Comparison of ENCODE assay signal across 1 cellular context in genomic region chr2:169798718-169799495, GRCh38.
A peak's percentile ranks its signal among the peaks of the same experiment; 100 is the strongest.
TF ChIP-seq lines count a peak whose summit lies in the region.

Gene SSB, plus strand, starts transcription at chr2:169798871. Its CDS starts 2,090 bp downstream, at chr2:169800961.

TF ChIP-seq in HepG2, 621 proteins besides CTCF, POLR2A, EP300 and RAD21 (continued from another document and continues in another):
- TF ChIP-seq, protein P1, sequence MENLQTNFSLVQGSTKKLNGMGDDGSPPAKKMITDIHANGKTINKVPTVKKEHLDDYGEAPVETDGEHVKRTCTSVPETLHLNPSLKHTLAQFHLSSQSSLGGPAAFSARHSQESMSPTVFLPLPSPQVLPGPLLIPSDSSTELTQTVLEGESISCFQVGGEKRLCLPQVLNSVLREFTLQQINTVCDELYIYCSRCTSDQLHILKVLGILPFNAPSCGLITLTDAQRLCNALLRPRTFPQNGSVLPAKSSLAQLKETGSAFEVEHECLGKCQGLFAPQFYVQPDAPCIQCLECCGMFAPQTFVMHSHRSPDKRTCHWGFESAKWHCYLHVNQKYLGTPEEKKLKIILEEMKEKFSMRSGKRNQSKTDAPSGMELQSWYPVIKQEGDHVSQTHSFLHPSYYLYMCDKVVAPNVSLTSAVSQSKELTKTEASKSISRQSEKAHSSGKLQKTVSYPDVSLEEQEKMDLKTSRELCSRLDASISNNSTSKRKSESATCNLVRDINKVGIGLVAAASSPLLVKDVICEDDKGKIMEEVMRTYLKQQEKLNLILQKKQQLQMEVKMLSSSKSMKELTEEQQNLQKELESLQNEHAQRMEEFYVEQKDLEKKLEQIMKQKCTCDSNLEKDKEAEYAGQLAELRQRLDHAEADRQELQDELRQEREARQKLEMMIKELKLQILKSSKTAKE (CRISPR knock-in tag; IDR thresholded peaks at IDR 0.05; ENCODE audit: borderline replicate concordance): no peak
- TF ChIP-seq FOXJ3 (CRISPR knock-in tag; IDR thresholded peaks at IDR 0.05; ENCODE audit: borderline replicate concordance) (no peak; the same call in 1 of the 2 replicates), ZNF879 (CRISPR knock-in tag; IDR thresholded peaks at IDR 0.05) (0 out of 2 replicates have a peak, but pooled peaks have one; percentile 28), ZNF839 (CRISPR knock-in tag; IDR thresholded peaks at IDR 0.05; ENCODE audit: borderline replicate concordance) (no peak), HINFP (CRISPR knock-in tag; IDR thresholded peaks at IDR 0.05; ENCODE audit: low read depth) (peak; percentile 82), HDAC6 (IDR thresholded peaks at IDR 0.05; ENCODE audit: low read depth, low read length) (no peak), CC2D1A (CRISPR knock-in tag; IDR thresholded peaks at IDR 0.05) (no peak), YEATS4 (CRISPR knock-in tag; IDR thresholded peaks at IDR 0.05; ENCODE audit: borderline replicate concordance) (peak; percentile 95), GTF2F1 (IDR thresholded peaks at IDR 0.05; ENCODE audit: low read length) (no peak), NFE2 (CRISPR knock-in tag; IDR thresholded peaks at IDR 0.05) (no peak), STAG1 (CRISPR knock-in tag; IDR thresholded peaks at IDR 0.05) (no peak; the same call in 1 of the 2 replicates), ZFP36 (IDR thresholded peaks at IDR 0.05; ENCODE audit: borderline replicate concordance, low read depth, low read length, partially characterized antibody) (no peak), MLLT10 (CRISPR knock-in tag; IDR thresholded peaks at IDR 0.05) (no peak), NFAT5 (CRISPR knock-in tag; IDR thresholded peaks at IDR 0.05) (0 out of 2 replicates have a peak, but pooled peaks have one; percentile 61), SIN3B (IDR thresholded peaks at IDR 0.05; ENCODE audit: low read length) (no peak), YEATS2 (CRISPR knock-in tag; IDR thresholded peaks at IDR 0.05; ENCODE audit: borderline replicate concordance) (peak; percentile 86; the same call in 1 of the 2 replicates), WIZ (CRISPR knock-in tag; IDR thresholded peaks at IDR 0.05) (0 out of 2 replicates have a peak, but pooled peaks have one; percentile 68), ZNF224 (CRISPR knock-in tag; IDR thresholded peaks at IDR 0.05) (no peak), NR2F2 (IDR thresholded peaks at IDR 0.05; ENCODE audit: borderline replicate concordance, low read depth) (peak; percentile 23; the same call in 1 of the 2 replicates), SALL2 (CRISPR knock-in tag; IDR thresholded peaks at IDR 0.05) (no peak; the same call in 1 of the 2 replicates), ZNF558 (CRISPR knock-in tag; IDR thresholded peaks at IDR 0.05; ENCODE audit: borderline replicate concordance) (no peak), ISX (CRISPR knock-in tag; conservative IDR thresholded peaks at IDR 0.05) (no peak), ZFYVE20 (CRISPR knock-in tag; IDR thresholded peaks at IDR 0.05; ENCODE audit: borderline replicate concordance, low read depth) (no peak), EZH2 (conservative IDR thresholded peaks at IDR 0.05; ENCODE audit: low read depth, low read length) (no peak), MAZ (IDR thresholded peaks at IDR 0.05; ENCODE audit: borderline replicate concordance, low read depth, low read length) (peak; percentile 54; the same call in 1 of the 2 replicates), MAZ (CRISPR knock-in tag; IDR thresholded peaks at IDR 0.05; ENCODE audit: low read depth) (peak; percentile 82), ZNF790 (CRISPR knock-in tag; IDR thresholded peaks at IDR 0.05; ENCODE audit: borderline replicate concordance) (peak; percentile 85), SRF (IDR thresholded peaks at IDR 0.05; ENCODE audit: low read depth, low read length) (no peak), ERF (CRISPR knock-in tag; IDR thresholded peaks at IDR 0.05) (peak; percentile 93), ZBTB43 (CRISPR knock-in tag; conservative IDR thresholded peaks at IDR 0.05) (peak; percentile 29; the same call in 1 of the 2 replicates), BCL6 (CRISPR knock-in tag; IDR thresholded peaks at IDR 0.05) (peak; percentile 39; the same call in 1 of the 2 replicates), ZSCAN29 (CRISPR knock-in tag; conservative IDR thresholded peaks at IDR 0.05) (peak; percentile 72), ZNF597 (CRISPR knock-in tag; IDR thresholded peaks at IDR 0.05) (no peak), ZNF343 (CRISPR knock-in tag; IDR thresholded peaks at IDR 0.05) (no peak), ZSCAN9 (CRISPR knock-in tag; IDR thresholded peaks at IDR 0.05; ENCODE audit: borderline replicate concordance) (peak; percentile 67; the same call in 1 of the 2 replicates), NR1H2 (CRISPR knock-in tag; IDR thresholded peaks at IDR 0.05; ENCODE audit: borderline replicate concordance, low read depth) (no peak), ZBTB26 (CRISPR knock-in tag; IDR thresholded peaks at IDR 0.05; ENCODE audit: borderline replicate concordance) (peak; percentile 70; the same call in 1 of the 2 replicates), ZNF263 (CRISPR knock-in tag; IDR thresholded peaks at IDR 0.05) (no peak), ATAD3A (CRISPR knock-in tag; IDR thresholded peaks at IDR 0.05) (no peak), NCOA5 (CRISPR knock-in tag; IDR thresholded peaks at IDR 0.05) (no peak), ZNF678 (CRISPR knock-in tag; IDR thresholded peaks at IDR 0.05) (no peak), XBP1 (CRISPR knock-in tag; IDR thresholded peaks at IDR 0.05) (no peak; the same call in 1 of the 2 replicates), CEBPG (CRISPR knock-in tag; IDR thresholded peaks at IDR 0.05) (no peak), MEIS2 (CRISPR knock-in tag; IDR thresholded peaks at IDR 0.05) (peak; percentile 64; the same call in 1 of the 2 replicates), ZNF746 (CRISPR knock-in tag; IDR thresholded peaks at IDR 0.05) (no peak), GPN1 (CRISPR knock-in tag; IDR thresholded peaks at IDR 0.05; ENCODE audit: borderline replicate concordance) (no peak)
- TF ChIP-seq, protein P2, sequence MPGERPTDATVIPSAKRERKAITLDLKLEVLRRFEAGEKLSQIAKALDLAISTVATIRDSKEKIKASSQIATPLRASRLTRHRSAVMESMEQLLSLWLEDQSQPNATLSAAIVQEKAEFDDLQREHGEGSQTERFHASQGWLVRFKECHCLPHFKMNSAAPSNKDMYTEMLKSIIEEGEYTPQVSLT (CRISPR knock-in tag; IDR thresholded peaks at IDR 0.05; ENCODE audit: borderline replicate concordance, low read depth): no peak; the same call in 1 of the 2 replicates
- TF ChIP-seq, protein P3, sequence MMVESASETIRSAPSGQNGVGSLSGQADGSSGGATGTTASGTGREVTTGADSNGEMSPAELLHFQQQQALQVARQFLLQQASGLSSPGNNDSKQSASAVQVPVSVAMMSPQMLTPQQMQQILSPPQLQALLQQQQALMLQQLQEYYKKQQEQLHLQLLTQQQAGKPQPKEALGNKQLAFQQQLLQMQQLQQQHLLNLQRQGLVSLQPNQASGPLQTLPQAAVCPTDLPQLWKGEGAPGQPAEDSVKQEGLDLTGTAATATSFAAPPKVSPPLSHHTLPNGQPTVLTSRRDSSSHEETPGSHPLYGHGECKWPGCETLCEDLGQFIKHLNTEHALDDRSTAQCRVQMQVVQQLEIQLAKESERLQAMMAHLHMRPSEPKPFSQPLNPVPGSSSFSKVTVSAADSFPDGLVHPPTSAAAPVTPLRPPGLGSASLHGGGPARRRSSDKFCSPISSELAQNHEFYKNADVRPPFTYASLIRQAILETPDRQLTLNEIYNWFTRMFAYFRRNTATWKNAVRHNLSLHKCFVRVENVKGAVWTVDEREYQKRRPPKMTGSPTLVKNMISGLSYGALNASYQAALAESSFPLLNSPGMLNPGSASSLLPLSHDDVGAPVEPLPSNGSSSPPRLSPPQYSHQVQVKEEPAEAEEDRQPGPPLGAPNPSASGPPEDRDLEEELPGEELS (CRISPR knock-in tag; IDR thresholded peaks at IDR 0.05): peak; percentile 55
- TF ChIP-seq, protein P4, sequence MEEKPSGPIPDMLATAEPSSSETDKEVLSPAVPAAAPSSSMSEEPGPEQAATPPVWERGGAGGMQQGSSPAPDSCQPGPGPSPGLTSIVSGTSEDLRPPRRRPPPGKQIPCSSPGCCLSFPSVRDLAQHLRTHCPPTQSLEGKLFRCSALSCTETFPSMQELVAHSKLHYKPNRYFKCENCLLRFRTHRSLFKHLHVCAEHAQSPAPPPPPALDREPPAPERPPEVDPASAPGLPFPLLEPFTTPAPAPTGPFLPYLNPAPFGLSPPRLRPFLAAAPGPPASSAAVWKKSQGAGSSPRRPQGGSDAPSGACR (CRISPR knock-in tag; IDR thresholded peaks at IDR 0.05): peak; percentile 61; the same call in 1 of the 2 replicates
- TF ChIP-seq, protein P5, sequence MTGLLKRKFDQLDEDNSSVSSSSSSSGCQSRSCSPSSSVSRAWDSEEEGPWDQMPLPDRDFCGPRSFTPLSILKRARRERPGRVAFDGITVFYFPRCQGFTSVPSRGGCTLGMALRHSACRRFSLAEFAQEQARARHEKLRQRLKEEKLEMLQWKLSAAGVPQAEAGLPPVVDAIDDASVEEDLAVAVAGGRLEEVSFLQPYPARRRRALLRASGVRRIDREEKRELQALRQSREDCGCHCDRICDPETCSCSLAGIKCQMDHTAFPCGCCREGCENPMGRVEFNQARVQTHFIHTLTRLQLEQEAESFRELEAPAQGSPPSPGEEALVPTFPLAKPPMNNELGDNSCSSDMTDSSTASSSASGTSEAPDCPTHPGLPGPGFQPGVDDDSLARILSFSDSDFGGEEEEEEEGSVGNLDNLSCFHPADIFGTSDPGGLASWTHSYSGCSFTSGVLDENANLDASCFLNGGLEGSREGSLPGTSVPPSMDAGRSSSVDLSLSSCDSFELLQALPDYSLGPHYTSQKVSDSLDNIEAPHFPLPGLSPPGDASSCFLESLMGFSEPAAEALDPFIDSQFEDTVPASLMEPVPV (CRISPR knock-in tag; IDR thresholded peaks at IDR 0.05): peak; percentile 41; the same call in 1 of the 2 replicates
